Comparison of ENCODE assay signal across 1 cellular context in genomic region chr4:84503495-84504437, GRCh38.
TF ChIP-seq lines count a peak whose summit lies in the region.

No MANE protein-coding gene starts in this region.

TF ChIP-seq in GM12878, 131 proteins besides CTCF, POLR2A, EP300 and RAD21 (continued from another document):
- TF ChIP-seq ATF3 (IDR thresholded peaks at IDR 0.05; ENCODE audit: borderline replicate concordance, extremely low read depth, low read depth, low read length) (no peak), MEF2B (IDR thresholded peaks at IDR 0.05; ENCODE audit: partially characterized antibody, poor library complexity, severe bottlenecking) (no peak), HSF1 (IDR thresholded peaks at IDR 0.05; ENCODE audit: low read depth, low read length) (no peak), CBX3 (IDR thresholded peaks at IDR 0.05; ENCODE audit: borderline replicate concordance, low read depth) (no peak), KAT2A (conservative IDR thresholded peaks at IDR 0.05; ENCODE audit: control insufficient read depth, low read depth, low read length) (no peak)
